Comparison of ENCODE assay signal across 9 cellular contexts in the genomic region with DNA sequence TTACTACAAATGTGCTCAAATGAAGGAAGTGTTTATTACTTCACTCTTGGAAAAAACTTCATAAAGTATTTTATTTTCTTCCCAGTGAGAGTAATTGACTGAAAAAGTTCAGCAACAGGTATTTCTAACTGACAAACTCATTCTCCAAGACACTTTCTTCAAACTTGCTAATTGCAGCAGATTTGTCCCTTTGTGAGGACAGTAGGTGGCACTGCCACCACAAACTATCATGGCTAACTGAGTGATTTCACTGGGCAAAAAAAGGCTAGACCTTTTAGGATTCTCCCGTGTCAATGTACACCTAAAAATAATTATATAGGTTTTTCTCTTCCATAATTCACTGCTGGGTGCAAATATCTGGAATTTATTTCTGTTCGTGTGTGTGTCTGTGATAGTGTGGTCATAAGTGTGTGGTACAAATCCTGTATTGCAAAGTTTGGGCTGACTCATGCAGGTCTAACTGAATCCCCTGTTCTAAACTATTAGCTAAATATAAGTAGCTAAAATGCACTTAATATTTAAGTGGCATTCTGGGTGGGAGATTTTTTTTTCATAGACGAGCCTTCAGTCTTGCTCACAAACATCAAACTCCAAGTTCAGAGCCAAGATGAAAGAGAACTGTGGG. TPM values are rescaled to one million over a fixed set of nuclear protein-coding genes. Genes with fewer than 3 reads are reported as not detected.
DNase-seq lines count a peak whose midpoint lies in the region; ATAC-seq and TF ChIP-seq lines count a peak whose summit lies in the region.
"Had no signal": no experiment of that assay in that cellular context is flagged by ENCODE, and none has a peak within 500 bp of the region (broad histone marks: within the 10 kb centered on the region; RNA-seq: fewer than 3 reads in every experiment).

No MANE protein-coding gene starts in this region.

- H2BK120ac ChIP-seq in mesenchymal stem cell (ENCODE audit: low read depth, low read length), result no peak overlapping the region

- no peak overlapping the region for H2AFZ ChIP-seq in mesenchymal stem cell (ENCODE audit: low read depth, low read length)

- no peak overlapping the region for H4K8ac ChIP-seq in mesenchymal stem cell (ENCODE audit: low read length)

- peaks cover 21% of the 10 kb centered on the region for H3K4me1 ChIP-seq in mesenchymal stem cell (ENCODE audit: control insufficient read depth, insufficient read depth, low read depth, low read length)

- DNase-seq in AG20443 (ENCODE audit: low spot score) (peak; percentile 27), SHP77 (lab: John Stamatoyannopoulos, UW) (peak; percentile 65 to 69), cerebellum (ENCODE audit: low spot score) (peak; percentile 23), mesenchymal stem cell (peak; percentile 65), T-helper 9 cell (no peak)

- TF ChIP-seq CTCF in GM12875 (IDR thresholded peaks at IDR 0.05; ENCODE audit: borderline replicate concordance, insufficient read depth, low read depth, low read length), result peak; percentile 49; the same call in 1 of the 2 replicates

- no peak overlapping the region for H2BK5ac ChIP-seq in mesenchymal stem cell (ENCODE audit: low read depth, low read length, poor library complexity, severe bottlenecking)

- no peak overlapping the region for H3K18ac ChIP-seq in mesenchymal stem cell (ENCODE audit: low read depth in 1 of 2, low read length in 2 of 2)

- H3K14ac ChIP-seq in mesenchymal stem cell (ENCODE audit: low read length in 2 of 2), result no peak overlapping the region

- 25% methylated on average over 1 of the region's 3 CpGs for WGBS in mesenchymal stem cell

- no peak overlapping the region for H4K91ac ChIP-seq in mesenchymal stem cell (ENCODE audit: low read length)

- H3K4me3 ChIP-seq in GM12875 (ENCODE audit: low read depth, low read length), result no peak overlapping the region
- H3K4me3 ChIP-seq in mesenchymal stem cell (ENCODE audit: insufficient read depth in 1 of 2, low read depth in 1 of 2, low read length in 2 of 2), result peak overlapping the region in 1 of 2 experiments; percentile 93

- peaks cover 0 to 15% of the 10 kb centered on the region in 2 experiments for H3K27me3 ChIP-seq in mesenchymal stem cell (ENCODE audit: control insufficient read depth in 1 of 2, insufficient read depth in 1 of 2, low read length in 2 of 2)

- H3K36me3 ChIP-seq in mesenchymal stem cell (ENCODE audit: control insufficient read depth in 1 of 2, insufficient read depth in 2 of 2, low read depth in 1 of 2, low read length in 2 of 2), result peaks cover 0 to 3% of the 10 kb centered on the region in 2 experiments

- no peak overlapping the region for H2AK5ac ChIP-seq in mesenchymal stem cell (ENCODE audit: low read length, severe bottlenecking)

- H3K23ac ChIP-seq in mesenchymal stem cell (ENCODE audit: low read length in 2 of 2), result no peak overlapping the region

- no peak overlapping the region for H3K27ac ChIP-seq in mesenchymal stem cell (ENCODE audit: low read length, poor library complexity, severe bottlenecking)
- H3K27ac ChIP-seq: KMS-11 had no signal

- H3K4me2 ChIP-seq in mesenchymal stem cell (ENCODE audit: low read length, poor library complexity, severe bottlenecking), result no peak overlapping the region
- H3K4me2 ChIP-seq: KMS-11 had no signal

- no peaks in the 10 kb centered on the region for H3K79me1 ChIP-seq in mesenchymal stem cell (replicated peaks; ENCODE audit: low read length, poor library complexity, severe bottlenecking)

- no peak overlapping the region for H2BK15ac ChIP-seq in mesenchymal stem cell (ENCODE audit: low read depth, poor library complexity, severe bottlenecking)

- H3K9me3 ChIP-seq in mesenchymal stem cell (ENCODE audit: control insufficient read depth, low read length), result no peaks in the 10 kb centered on the region

- H3K9ac ChIP-seq in mesenchymal stem cell (ENCODE audit: low read length), result peak overlapping the region; percentile 91
- H3K9ac ChIP-seq: KMS-11 had no signal

- ATAC-seq in HG03045 (IDR thresholded peaks at IDR 0.05; ENCODE audit: unreplicated experiment) (no peak), HG02610 (IDR thresholded peaks at IDR 0.05; ENCODE audit: unreplicated experiment) (no peak)

- H2BK12ac ChIP-seq in mesenchymal stem cell (ENCODE audit: low read length in 2 of 2), result no peak overlapping the region

- no peak overlapping the region for H3K4ac ChIP-seq in mesenchymal stem cell (ENCODE audit: low read depth in 1 of 2, low read length in 2 of 2)

RNA-seq across cellular contexts. Expression of gene HS3ST3A1, which starts 3.9 kb away (rescaled TPM):
- total RNA-seq in cerebellum, result 2.0 TPM
- 11.7 TPM for polyA plus RNA-seq in mesenchymal stem cell (2013, experiment 1 of 2)
- polyA plus RNA-seq in mesenchymal stem cell (2013, experiment 2 of 2), result 10.4 TPM
